ENCODE assay signal across 8 cellular contexts in genomic region chr5:74640450-74641013, GRCh38. TPM values are rescaled to one million over a fixed set of nuclear protein-coding genes. Genes with fewer than 3 reads are reported as not detected.
DNase-seq lines count a peak whose midpoint lies in the region; TF ChIP-seq lines count a peak whose summit lies in the region.

TSS of gene ENC1 (minus strand) at chr5:74640728. CDS start at chr5:74636485, 4,243 bp downstream.

- H3K79me2 ChIP-seq in OCI-LY1 (ENCODE audit: insufficient read depth, low read length) = no peaks in the 10 kb centered on the region

- intact Hi-C loops in Calu3 (cut with micrococcal nuclease; ENCODE audit: unreplicated experiment) = loop anchor here (2.0 to 10.0 kb wide), 9 partner anchors 232 to 1046 kb away; no protein-coding TSS in a partner anchor

- 1 to 2% methylated on average over 55 to 64 of the region's 64 CpGs for WGBS in esophagus, 2 donors

- H3K4me1 ChIP-seq in OCI-LY1 (ENCODE audit: insufficient read depth, low read length, severe bottlenecking) (no peaks in the 10 kb centered on the region), esophagus (ENCODE audit: control insufficient read depth in 2 of 2, insufficient read depth in 2 of 2, low read length in 1 of 2) (peaks cover 5 to 6% of the 10 kb centered on the region in 2 donors), mucosa of rectum (ENCODE audit: control insufficient read depth in 2 of 2, insufficient read depth in 2 of 2, low read length in 2 of 2) (peaks cover 17 to 24% of the 10 kb centered on the region in 2 donors)

- H3K4me3 Mint-ChIP-seq in Calu3 (ENCODE audit: low read depth, unreplicated experiment) = peak within 1 kb of the TSS; percentile 92

- H3K27me3 Mint-ChIP-seq in Calu3 (ENCODE audit: unreplicated experiment) = no peaks in the 10 kb centered on the region

- peaks cover 54% of the 10 kb centered on the region for H3K4me1 Mint-ChIP-seq in Calu3 (ENCODE audit: low read depth, unreplicated experiment)

- H3K27ac Mint-ChIP-seq in Calu3 (ENCODE audit: unreplicated experiment) = peak within 1 kb of the TSS; percentile 64

- H3K4me2 ChIP-seq in OCI-LY1 (ENCODE audit: low read length) = peak within 1 kb of the TSS; percentile 58

- H3K27me3 ChIP-seq in OCI-LY1 (ENCODE audit: insufficient read depth, low read length) (no peaks in the 10 kb centered on the region), esophagus (ENCODE audit: control insufficient read depth in 1 of 2, insufficient read depth in 2 of 2, low read length in 2 of 2) (no peaks in the 10 kb centered on the region), mucosa of rectum (ENCODE audit: control insufficient read depth in 2 of 2, insufficient read depth in 2 of 2, low read length in 2 of 2) (no peaks in the 10 kb centered on the region)

- H3K36me3 Mint-ChIP-seq in Calu3 (ENCODE audit: insufficient read depth, unreplicated experiment) = peaks cover 73% of the 10 kb centered on the region

- H4K20me1 ChIP-seq in OCI-LY1 (ENCODE audit: insufficient read depth, low read length) = no peaks in the 10 kb centered on the region

- no peaks in the 10 kb centered on the region for H3K9me3 Mint-ChIP-seq in Calu3 (ENCODE audit: low read depth, unreplicated experiment)

- no peak within 1 kb of the TSS for H3K27ac ChIP-seq in OCI-LY1 (ENCODE audit: low read depth, low read length, poor library complexity, severe bottlenecking)
- peak within 1 kb of the TSS; percentile 72 to 91 for H3K27ac ChIP-seq in esophagus (ENCODE audit: low read depth in 2 of 2, low read length in 1 of 2)
- H3K27ac ChIP-seq in mucosa of rectum (ENCODE audit: low read depth in 2 of 2, low read length in 2 of 2) = peak within 1 kb of the TSS; percentile 94 to 96

- H3K4me3 ChIP-seq in OCI-LY1 (ENCODE audit: low read depth, low read length, poor library complexity, severe bottlenecking) (peak within 1 kb of the TSS; percentile 52), esophagus (ENCODE audit: low read depth in 1 of 2, low read length in 2 of 2) (peak within 1 kb of the TSS; percentile 75 to 78), mucosa of rectum (ENCODE audit: low read length in 2 of 2) (peak within 1 kb of the TSS; percentile 71 to 89)

- no TSS peak for BruUV-seq in Calu3 (replicated peaks; lab: Mats Ljungman, UMichigan)

- H3K9me3 ChIP-seq in OCI-LY1 (ENCODE audit: low read length) = no peaks in the 10 kb centered on the region
- no peaks in the 10 kb centered on the region for H3K9me3 ChIP-seq in esophagus (ENCODE audit: control insufficient read depth in 2 of 2, insufficient read depth in 1 of 2, low read depth in 1 of 2, low read length in 1 of 2)
- no peaks in the 10 kb centered on the region for H3K9me3 ChIP-seq in mucosa of rectum (ENCODE audit: control insufficient read depth in 2 of 2, low read length in 2 of 2)

- H3F3A ChIP-seq in OCI-LY1 (ENCODE audit: insufficient read depth, low read length) = no peaks in the 10 kb centered on the region

- H3K36me3 ChIP-seq in OCI-LY1 (ENCODE audit: insufficient read depth, low read length) = no peaks in the 10 kb centered on the region
- peaks cover 0 to 3% of the 10 kb centered on the region in 2 donors for H3K36me3 ChIP-seq in esophagus (ENCODE audit: control insufficient read depth in 2 of 2, insufficient read depth in 2 of 2, low read length in 1 of 2)
- peaks cover 3 to 7% of the 10 kb centered on the region in 2 donors for H3K36me3 ChIP-seq in mucosa of rectum (ENCODE audit: control insufficient read depth in 2 of 2, insufficient read depth in 2 of 2, low read length in 2 of 2)

- H2AFZ ChIP-seq in OCI-LY1 (ENCODE audit: low read length) = no peak within 1 kb of the TSS

- TF ChIP-seq CTCF in Calu3 (IDR thresholded peaks at IDR 0.05; ENCODE audit: unreplicated experiment) = peak; percentile 62
- TF ChIP-seq CTCF in GM20000 (IDR thresholded peaks at IDR 0.05; ENCODE audit: extremely low read depth, missing control alignments) = peak; percentile 14
- TF ChIP-seq CTCF in OCI-LY1 (IDR thresholded peaks at IDR 0.05; ENCODE audit: low read length) = no peak

- H3K9ac ChIP-seq in OCI-LY1 (ENCODE audit: low read length) (no peak within 1 kb of the TSS), mucosa of rectum (ENCODE audit: low read depth in 1 of 2, low read length in 2 of 2) (peak within 1 kb of the TSS; percentile 80 to 93)

- CTCF ChIA-PET in Calu3 (lab: Charles Lee) = interaction anchor here (0.6 to 3.7 kb wide), 17 partner anchors 9 to 739 kb away, joined by 3 to 30 read pairs (median 4); no protein-coding TSS in a partner anchor

- H3K9me2 ChIP-seq in OCI-LY1 (ENCODE audit: low read depth, low read length) = no peaks in the 10 kb centered on the region

- DNase-seq in Calu3 = peak; percentile 94
- DNase-seq in GM20000 (ENCODE audit: low spot score) = peak; percentile 74
- DNase-seq in HT1080 (ENCODE audit: low read depth) = peak; percentile 88
- peak; percentile 75 for DNase-seq in activated T-cell treated with anti-CD3 and anti-CD28 coated beads, Interleukin-2, amount 50 U/mL, for 1 hour
- peak; percentile 79 for DNase-seq in stimulated activated CD8-positive, alpha-beta memory T cell treated with anti-CD3 and anti-CD28 coated beads, Interleukin-4, amount 100 ng/mL, for 48 hours

RNA-seq across cellular contexts. Expression of gene ENC1, which starts in this region (rescaled TPM):
- 91.6 and 100 TPM in 2 replicates for total RNA-seq in Calu3 (2022)
- total RNA-seq in HT1080 (2014; rRNA removed; shearing (Covaris generic)) = 44.6 and 72.0 TPM in 2 replicates
- 28.5 and 34.4 TPM in 2 replicates for polyA plus RNA-seq in HT1080 (2015; cell fraction: cytosol; rRNA removed)
- polyA plus RNA-seq in HT1080 (2015; cell fraction: nucleus; rRNA removed) = 64.0 and 65.8 TPM in 2 replicates
- polyA plus RNA-seq in esophagus = 1 to 10 TPM; 1.4 to 2.0 TPM
